20 cellular contexts compared by ENCODE assay signal in genomic region chr2:215451012-215451756, GRCh38.
"Had no signal": no experiment of that assay in that cellular context is flagged by ENCODE, and none has a peak within 500 bp of the region (broad histone marks: within the 10 kb centered on the region; RNA-seq: fewer than 3 reads in every experiment).

No MANE protein-coding gene starts in this region.

- ATAC-seq: activated CD8-positive, alpha-beta T cell treated with anti-CD3 and anti-CD28 coated beads, Interleukin-2, amount 10 ng/mL, durations not matched to agents 7 days and 5 days; heart left ventricle; left lobe of liver; lower lobe of right lung had no signal

- H3K4me3 ChIP-seq: ascending aorta, cardiac muscle cell, heart left ventricle, lower lobe of right lung, neural progenitor cell, sigmoid colon, spleen, upper lobe of left lung had no signal

- DNase-seq: activated CD4-positive, alpha-beta T cell treated with anti-CD3 and anti-CD28 coated beads for 1 hour; activated CD4-positive, alpha-beta T cell treated with anti-CD3 and anti-CD28 coated beads, Interleukin-2, amount 50 U/mL, for 1 hour; activated CD8-positive, alpha-beta T cell treated with anti-CD3 and anti-CD28 coated beads, Interleukin-2, amount 10 ng/mL, durations not matched to agents 7 days and 5 days; activated gamma-delta T cell; effector CD8-positive, alpha-beta T cell; erythroblast; heart left ventricle; kidney; lower lobe of right lung; naive B cell; sigmoid colon; spleen; stimulated activated CD4-positive, alpha-beta T cell treated with anti-CD3 and anti-CD28 coated beads, Interleukin-4, amount 100 ng/mL, for 24 hours; stimulated activated naive CD4-positive, alpha-beta T cell treated with Interleukin-2 at 50 U/mL for 16 hours; T-helper 9 cell; upper lobe of left lung had no signal

- H2AFZ ChIP-seq: neural progenitor cell had no signal

- H3K4me2 ChIP-seq: neural progenitor cell had no signal

- H3K27me3 ChIP-seq: ascending aorta, cardiac muscle cell, neural progenitor cell, sigmoid colon, upper lobe of left lung had no signal

- H3K36me3 ChIP-seq: ascending aorta, cardiac muscle cell, heart left ventricle, lower lobe of right lung, neural progenitor cell, sigmoid colon, spleen, upper lobe of left lung had no signal

- H3K9ac ChIP-seq: neural progenitor cell had no signal

- H3K27ac ChIP-seq: ascending aorta, cardiac muscle cell, heart left ventricle, lower lobe of right lung, neural progenitor cell, sigmoid colon, spleen, upper lobe of left lung had no signal

- H3K9me3 ChIP-seq: ascending aorta, heart left ventricle, lower lobe of right lung, sigmoid colon, spleen, upper lobe of left lung had no signal

- H3K4me1 ChIP-seq: ascending aorta, lower lobe of right lung, neural progenitor cell, sigmoid colon, spleen, upper lobe of left lung had no signal
